Comparison of ENCODE assay signal across 12 cellular contexts in the genomic region with DNA sequence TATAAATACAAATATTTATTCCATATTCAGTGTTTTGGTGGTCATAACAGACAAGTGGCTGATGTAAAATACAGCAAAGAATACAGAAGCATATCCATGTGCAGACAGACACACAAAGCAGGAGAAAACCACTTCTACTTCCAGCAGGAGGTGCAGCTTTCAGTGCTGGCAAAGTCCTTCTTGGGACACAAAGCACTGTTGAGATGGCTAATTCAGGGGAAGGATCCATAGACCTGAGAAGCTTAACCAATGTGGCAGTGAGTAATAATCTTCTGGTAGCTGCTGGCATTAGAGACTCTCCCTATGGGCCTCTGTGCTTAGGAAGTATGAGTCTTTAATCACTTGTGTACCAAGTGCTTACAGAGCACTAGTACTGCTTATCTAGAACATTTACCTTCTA. TPM values are rescaled to one million over a fixed set of nuclear protein-coding genes. Genes with fewer than 3 reads are reported as not detected.
DNase-seq lines count a peak whose midpoint lies in the region; ATAC-seq and TF ChIP-seq lines count a peak whose summit lies in the region.
"Had no signal": no experiment of that assay in that cellular context is flagged by ENCODE, and none has a peak within 500 bp of the region (broad histone marks: within the 10 kb centered on the region; RNA-seq: fewer than 3 reads in every experiment).

No MANE protein-coding gene starts in this region.

- H3K27me3 ChIP-seq in RWPE2 (ENCODE audit: insufficient read depth, poor library complexity, severe bottlenecking) (no peaks in the 10 kb centered on the region), upper lobe of right lung (no peaks in the 10 kb centered on the region), right atrium auricular region (no peaks in the 10 kb centered on the region), smooth muscle cell (ENCODE audit: low read depth) (no peaks in the 10 kb centered on the region)

- no peaks in the 10 kb centered on the region for H3K36me3 ChIP-seq in RWPE2 (ENCODE audit: low read depth)
- H3K36me3 ChIP-seq in upper lobe of right lung: peaks cover 12% of the 10 kb centered on the region
- peaks cover 13% of the 10 kb centered on the region for H3K36me3 ChIP-seq in right atrium auricular region
- H3K36me3 ChIP-seq in smooth muscle cell (ENCODE audit: low read depth): peaks cover 8% of the 10 kb centered on the region

- intact Hi-C loops in upper lobe of right lung (cut with DNase I): no loop called here

- H3K4me2 ChIP-seq in smooth muscle cell: no peak overlapping the region

- no peak overlapping the region for H2AFZ ChIP-seq in smooth muscle cell (ENCODE audit: low read depth)

- no peaks in the 10 kb centered on the region for H3K4me1 ChIP-seq in RWPE2 (ENCODE audit: insufficient read depth, poor library complexity, severe bottlenecking)
- H3K4me1 ChIP-seq in upper lobe of right lung: no peaks in the 10 kb centered on the region
- H3K4me1 ChIP-seq in right atrium auricular region: no peaks in the 10 kb centered on the region
- H3K4me1 ChIP-seq in smooth muscle cell (ENCODE audit: low read depth): peaks cover 3% of the 10 kb centered on the region

- H3K4me3 ChIP-seq in RWPE2 (ENCODE audit: severe bottlenecking): no peak overlapping the region
- no peak overlapping the region for H3K4me3 ChIP-seq in fibroblast of villous mesenchyme (ENCODE audit: low read depth, low read length)
- H3K4me3 ChIP-seq in upper lobe of right lung: no peak overlapping the region
- no peak overlapping the region for H3K4me3 ChIP-seq in right atrium auricular region
- no peak overlapping the region for H3K4me3 ChIP-seq in smooth muscle cell
- H3K4me3 ChIP-seq: thoracic aorta had no signal

- no peak overlapping the region for H3K27ac ChIP-seq in RWPE2 (ENCODE audit: poor library complexity, severe bottlenecking)
- no peak overlapping the region for H3K27ac ChIP-seq in upper lobe of right lung
- H3K27ac ChIP-seq in right atrium auricular region: no peak overlapping the region
- H3K27ac ChIP-seq in smooth muscle cell (ENCODE audit: low read depth): no peak overlapping the region
- H3K27ac ChIP-seq: thoracic aorta had no signal

- TF ChIP-seq CTCF in RWPE2 (IDR thresholded peaks at IDR 0.05; ENCODE audit: poor library complexity, severe bottlenecking): peak; percentile 6
- TF ChIP-seq CTCF in fibroblast of villous mesenchyme (IDR thresholded peaks at IDR 0.05; ENCODE audit: insufficient read depth, low read depth, low read length): peak; percentile 27
- peak; percentile 18 for TF ChIP-seq CTCF in upper lobe of right lung (IDR thresholded peaks at IDR 0.05)
- peak in 1 of 2 donors; percentile 16 for TF ChIP-seq CTCF in right atrium auricular region (IDR thresholded peaks at IDR 0.05)
- TF ChIP-seq CTCF in smooth muscle cell (IDR thresholded peaks at IDR 0.05; ENCODE audit: borderline replicate concordance, insufficient read depth, poor library complexity, severe bottlenecking): no peak

- ATAC-seq in RWPE2 (ENCODE audit: low read depth) (no peak), upper lobe of right lung (no peak)
- ATAC-seq: natural killer cell treated with Interleukin-12 subunit alpha and Interleukin-12 subunit beta and Interleukin-15 and Interleukin-18, amount 100 ng/mL, for 72 hours had no signal

- no peaks in the 10 kb centered on the region for H3K79me2 ChIP-seq in smooth muscle cell (ENCODE audit: low read depth)

- no peaks in the 10 kb centered on the region for H4K20me1 ChIP-seq in smooth muscle cell (ENCODE audit: low read depth)

- DNase-seq in SIG-M5 treated with dmso at 0.1 percent for 504 hours (lab: John Stamatoyannopoulos, UW; ENCODE audit: unreplicated experiment) (peak; percentile 14), SIG-M5 (lab: John Stamatoyannopoulos, UW) (no peak), RWPE2 (ENCODE audit: low spot score) (no peak), fibroblast of villous mesenchyme (ENCODE audit: low read depth) (peak; percentile 16), upper lobe of right lung (no peak), right atrium auricular region (ENCODE audit: low spot score) (no peak), smooth muscle cell (lab: John Stamatoyannopoulos, UW; ENCODE audit: unreplicated experiment) (no peak)
- no peak for DNase-seq in stimulated activated CD8-positive, alpha-beta memory T cell treated with anti-CD3 and anti-CD28 coated beads, Interleukin-4, amount 100 ng/mL, for 48 hours
- DNase-seq: NCI-H446; stimulated activated CD4-positive, alpha-beta T cell treated with anti-CD3 and anti-CD28 coated beads, Interleukin-2, amount 100 ng/mL, for 48 hours had no signal

- H3F3A ChIP-seq in smooth muscle cell (ENCODE audit: low read depth): no peaks in the 10 kb centered on the region

- H3K9me3 ChIP-seq in RWPE2 (ENCODE audit: severe bottlenecking) (no peaks in the 10 kb centered on the region), upper lobe of right lung (no peaks in the 10 kb centered on the region), right atrium auricular region (no peaks in the 10 kb centered on the region), smooth muscle cell (replicated peaks; ENCODE audit: low read depth) (no peaks in the 10 kb centered on the region)
- H3K9me3 ChIP-seq: thoracic aorta had no signal

- H3K9ac ChIP-seq in smooth muscle cell (ENCODE audit: low read depth): no peak overlapping the region

RNA-seq across cellular contexts. Expression of gene AMN1, which starts 26.8 kb away (rescaled TPM):
- 6.8 and 7.3 TPM in 2 replicates for total RNA-seq in fibroblast of villous mesenchyme
- total RNA-seq in upper lobe of right lung: 9.9 TPM
- total RNA-seq in right atrium auricular region: 10 to 100 TPM; 10.4 to 17.8 TPM
- 11.2 and 12.0 TPM in 2 replicates for total RNA-seq in smooth muscle cell
- 7.3 and 11.1 TPM in 2 replicates for polyA plus RNA-seq in smooth muscle cell

RNA-seq across cellular contexts. Expression of gene ETFBKMT, which starts 42.6 kb away (rescaled TPM):
- total RNA-seq in fibroblast of villous mesenchyme: 2.3 and 2.6 TPM in 2 replicates
- 2.8 TPM for total RNA-seq in upper lobe of right lung
- total RNA-seq in right atrium auricular region: 1 to 10 TPM; 2.2 to 4.2 TPM
- 2.2 and 2.9 TPM in 2 replicates for total RNA-seq in smooth muscle cell
- polyA plus RNA-seq in smooth muscle cell: 1.7 and 1.8 TPM in 2 replicates

Comparison
In these comparisons a context has a peak if more than half of its experiments do, and no peak if none do; other contexts are left out.
1. DNase-seq: peak in SIG-M5 treated with dmso at 0.1 percent for 504 hours (single experiment) and fibroblast of villous mesenchyme (single experiment); none in SIG-M5 (single experiment), RWPE2 (single experiment), upper lobe of right lung (single experiment), right atrium auricular region (single experiment), stimulated activated CD8-positive, alpha-beta memory T cell treated with anti-CD3 and anti-CD28 coated beads, Interleukin-4, amount 100 ng/mL, for 48 hours (single experiment) and smooth muscle cell (single experiment).